In the genomic region with DNA sequence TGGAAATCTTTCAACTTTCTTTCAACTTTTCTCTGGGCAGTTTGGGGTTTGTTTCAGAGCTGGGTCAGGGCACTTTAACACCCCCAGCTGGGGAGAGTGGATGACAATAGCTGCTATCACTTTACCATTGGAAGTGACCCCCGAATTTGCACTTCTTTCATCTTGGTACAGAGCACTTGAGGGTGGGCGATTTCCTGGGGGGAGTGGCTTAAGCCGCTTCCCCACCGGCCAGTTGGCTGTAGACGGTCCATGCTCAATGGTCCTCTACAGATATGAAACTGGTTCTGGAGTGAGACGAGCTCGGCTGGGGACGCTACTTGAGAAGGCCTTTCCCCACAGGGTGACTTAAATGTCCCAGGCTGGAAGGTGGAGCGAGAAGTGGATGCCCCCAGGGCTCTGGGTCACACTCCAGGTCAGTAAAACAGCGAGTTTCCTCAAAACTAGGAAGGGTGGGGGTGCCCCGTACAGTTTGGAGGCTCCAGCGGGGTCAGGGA, we compare ENCODE assay signal across 21 cellular contexts. TPM values are rescaled to one million over a fixed set of nuclear protein-coding genes. Genes with fewer than 3 reads are reported as not detected.
"Had no signal": no experiment of that assay in that cellular context is flagged by ENCODE, and none has a peak within 500 bp of the region (broad histone marks: within the 10 kb centered on the region; RNA-seq: fewer than 3 reads in every experiment).

A gene with protein sequence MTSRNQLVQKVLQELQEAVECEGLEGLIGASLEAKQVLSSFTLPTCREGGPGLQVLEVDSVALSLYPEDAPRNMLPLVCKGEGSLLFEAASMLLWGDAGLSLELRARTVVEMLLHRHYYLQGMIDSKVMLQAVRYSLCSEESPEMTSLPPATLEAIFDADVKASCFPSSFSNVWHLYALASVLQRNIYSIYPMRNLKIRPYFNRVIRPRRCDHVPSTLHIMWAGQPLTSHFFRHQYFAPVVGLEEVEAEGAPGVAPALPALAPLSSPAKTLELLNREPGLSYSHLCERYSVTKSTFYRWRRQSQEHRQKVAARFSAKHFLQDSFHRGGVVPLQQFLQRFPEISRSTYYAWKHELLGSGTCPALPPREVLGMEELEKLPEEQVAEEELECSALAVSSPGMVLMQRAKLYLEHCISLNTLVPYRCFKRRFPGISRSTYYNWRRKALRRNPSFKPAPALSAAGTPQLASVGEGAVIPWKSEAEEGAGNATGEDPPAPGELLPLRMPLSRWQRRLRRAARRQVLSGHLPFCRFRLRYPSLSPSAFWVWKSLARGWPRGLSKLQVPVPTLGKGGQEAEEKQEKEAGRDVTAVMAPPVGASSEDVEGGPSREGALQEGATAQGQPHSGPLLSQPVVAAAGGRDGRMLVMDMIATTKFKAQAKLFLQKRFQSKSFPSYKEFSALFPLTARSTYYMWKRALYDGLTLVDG (plus strand): TSS at position 231 of the 494 bp plus-strand sequence. CDS start 8,313 bp downstream, outside the sequence.

- H3K4me1 ChIP-seq: breast epithelium, esophagus muscularis mucosa, suprapubic skin had no signal

- H3K4me1 Mint-ChIP-seq: nephron had no signal

- H3K9me3 ChIP-seq: breast epithelium, esophagus muscularis mucosa, ovary, suprapubic skin had no signal

- H3K36me3 ChIP-seq: breast epithelium, esophagus muscularis mucosa, ovary, suprapubic skin had no signal

- H3K9me3 Mint-ChIP-seq: activated T-cell treated with anti-CD3 and anti-CD28 coated beads, Interleukin-2, amount 50 U/mL, for 72 hours; nephron had no signal

- DNase-seq: activated CD4-positive, alpha-beta T cell treated with anti-CD3 and anti-CD28 coated beads, Interleukin-2, amount 50 U/mL, for 48 hours; activated CD4-positive, CD25-positive, alpha-beta regulatory T cell treated with anti-CD3 and anti-CD28 coated beads, Interleukin-2, amount 50 U/mL, for 72 hours; activated gamma-delta T cell treated with Interleukin-2 at 50 U/mL for 16 hours; activated T-cell treated with anti-CD3 and anti-CD28 coated beads, Interleukin-2, amount 50 U/mL, for 72 hours; aorta; left colon; ovary; stimulated activated CD4-positive, alpha-beta T cell treated with anti-CD3 and anti-CD28 coated beads, Interleukin-4, amount 100 ng/mL, for 1 hour; stimulated activated CD8-positive, alpha-beta memory T cell treated with anti-CD3 and anti-CD28 coated beads, Interleukin-4, amount 100 ng/mL, for 48 hours; stimulated activated naive CD8-positive, alpha-beta T cell treated with anti-CD3 and anti-CD28 coated beads, Interleukin-15, Interleukin-2, amounts not matched to agents 100 U/mL and 50 U/mL, for 24 hours; SW 1271 had no signal

- H3K4me3 ChIP-seq: breast epithelium, esophagus muscularis mucosa, ovary, suprapubic skin had no signal

- H3K27ac Mint-ChIP-seq: activated T-cell treated with anti-CD3 and anti-CD28 coated beads, Interleukin-2, amount 50 U/mL, for 72 hours; nephron had no signal

- ATAC-seq: activated T-cell treated with anti-CD3 and anti-CD28 coated beads, Interleukin-2, amount 50 U/mL, for 72 hours; left colon; stimulated activated naive CD8-positive, alpha-beta T cell treated with anti-CD3 and anti-CD28 coated beads, Interleukin-15, Interleukin-2, amounts not matched to agents 100 U/mL and 50 U/mL, for 24 hours had no signal

- H3K27ac ChIP-seq: breast epithelium, esophagus muscularis mucosa, ovary, suprapubic skin had no signal

- H3K4me3 Mint-ChIP-seq: activated T-cell treated with anti-CD3 and anti-CD28 coated beads, Interleukin-2, amount 50 U/mL, for 72 hours; nephron had no signal

- H3K27me3 ChIP-seq: breast epithelium, ovary had no signal

RNA-seq across cellular contexts. Expression of the gene that starts here (rescaled TPM):
- total RNA-seq: activated T-cell treated with anti-CD3 and anti-CD28 coated beads, Interleukin-2, amount 50 U/mL, for 72 hours; aorta; breast epithelium; cerebellum; dermis microvascular lymphatic vessel endothelial cell; esophagus muscularis mucosa; fibroblast of villous mesenchyme; left colon; lung microvascular endothelial cell; renal cortical epithelial cell; ureter had no signal
- polyA plus RNA-seq: aorta had no signal
